ENCODE assay signal across 17 cellular contexts in genomic region chr3:102796856-102797255, GRCh38.
"Had no signal": no experiment of that assay in that cellular context is flagged by ENCODE, and none has a peak within 500 bp of the region (broad histone marks: within the 10 kb centered on the region; RNA-seq: fewer than 3 reads in every experiment).

No MANE protein-coding gene starts in this region.

- ATAC-seq: activated CD4-positive, CD25-positive, alpha-beta regulatory T cell treated with anti-CD3 and anti-CD28 coated beads, Interleukin-2, amount 50 U/mL, for 24 hours; activated CD8-positive, alpha-beta memory T cell treated with anti-CD3 and anti-CD28 coated beads, Interleukin-2, amount 10 ng/mL, durations not matched to agents 7 days and 5 days; activated naive CD8-positive, alpha-beta T cell treated with anti-CD3 and anti-CD28 coated beads, Interleukin-2, amount 50 U/mL, for 24 hours; body of pancreas had no signal

- DNase-seq: activated CD4-positive, alpha-beta T cell treated with anti-CD3 and anti-CD28 coated beads for 48 hours; activated CD4-positive, alpha-beta T cell treated with anti-CD3 and anti-CD28 coated beads, Interleukin-2, amount 50 U/mL, for 4 hours; activated CD8-positive, alpha-beta memory T cell treated with anti-CD3 and anti-CD28 coated beads, Interleukin-2, amount 10 ng/mL, durations not matched to agents 7 days and 5 days; activated effector memory CD4-positive, alpha-beta T cell treated with Interleukin-2 at 50 U/mL for 16 hours; activated naive CD4-positive, alpha-beta T cell; activated naive CD8-positive, alpha-beta T cell treated with anti-CD3 and anti-CD28 coated beads, Interleukin-2, amount 50 U/mL, for 24 hours; activated T-cell treated with anti-CD3 and anti-CD28 coated beads, Interleukin-2, amount 50 U/mL, for 24 hours; amniotic stem cell; body of pancreas; NCI-H1092; NCI-H1694; NCI-H2029 treated with DMSO at 0.1 percent for 48 hours; NCI-H226; NCI-H526 treated with DMSO at 0.1 percent for 48 hours; NCI-H82; SIG-M5 had no signal
